ENCODE assay signal across 15 cellular contexts in genomic region chr20:39813190-39813829, GRCh38.
"Had no signal": no experiment of that assay in that cellular context is flagged by ENCODE, and none has a peak within 500 bp of the region (broad histone marks: within the 10 kb centered on the region; RNA-seq: fewer than 3 reads in every experiment).

No MANE protein-coding gene starts in this region.

- DNase-seq: activated CD4-positive, alpha-beta T cell treated with anti-CD3 and anti-CD28 coated beads for 36 hours; activated CD8-positive, alpha-beta memory T cell treated with anti-CD3 and anti-CD28 coated beads, Interleukin-2, amount 50 U/mL, for 48 hours; activated CD8-positive, alpha-beta T cell treated with anti-CD3 and anti-CD28 coated beads for 36 hours; activated naive CD4-positive, alpha-beta T cell treated with anti-CD3 and anti-CD28 coated beads for 36 hours; glutamatergic neuron; left colon; naive thymus-derived CD4-positive, alpha-beta T cell; tibial artery had no signal

- H3K27me3 ChIP-seq: cardiac muscle cell, esophagus muscularis mucosa, right atrium auricular region, tibial artery, vagina had no signal

- H3K4me1 ChIP-seq: esophagus muscularis mucosa, right atrium auricular region, tibial artery, vagina had no signal

- H3K36me3 Mint-ChIP-seq: naive thymus-derived CD4-positive, alpha-beta T cell had no signal

- H3K27ac ChIP-seq: cardiac muscle cell, esophagus muscularis mucosa, right atrium auricular region, tibial artery, vagina, VCaP had no signal

- H3K4me1 Mint-ChIP-seq: activated CD4-positive, alpha-beta T cell treated with anti-CD3 and anti-CD28 coated beads for 36 hours; naive thymus-derived CD4-positive, alpha-beta T cell had no signal

- ATAC-seq: activated CD4-positive, alpha-beta T cell treated with anti-CD3 and anti-CD28 coated beads for 36 hours; activated CD8-positive, alpha-beta T cell treated with anti-CD3 and anti-CD28 coated beads for 36 hours; left colon; naive thymus-derived CD4-positive, alpha-beta T cell had no signal

- H3K27ac Mint-ChIP-seq: activated CD4-positive, alpha-beta T cell treated with anti-CD3 and anti-CD28 coated beads for 36 hours; activated CD8-positive, alpha-beta T cell treated with anti-CD3 and anti-CD28 coated beads for 36 hours; activated naive CD4-positive, alpha-beta T cell treated with anti-CD3 and anti-CD28 coated beads for 36 hours; activated T-helper 1 cell treated with anti-CD3 and anti-CD28 coated beads, Interleukin-12 subunit alpha, Interleukin-12 subunit beta, Interleukin-2, Interleukin-4 antibody, amounts not matched to agents 30 ng/mL and 10 ng/mL and 1 ng/mL, durations not matched to agents 14 hours and 24 hours and 36 hours; naive thymus-derived CD4-positive, alpha-beta T cell had no signal

- H3K9me3 ChIP-seq: esophagus muscularis mucosa, right atrium auricular region, tibial artery, vagina had no signal

- H3K4me3 ChIP-seq: cardiac muscle cell, esophagus muscularis mucosa, right atrium auricular region, smooth muscle cell, tibial artery, vagina had no signal

- H3K4me3 Mint-ChIP-seq: activated CD4-positive, alpha-beta T cell treated with anti-CD3 and anti-CD28 coated beads for 36 hours; activated CD8-positive, alpha-beta T cell treated with anti-CD3 and anti-CD28 coated beads for 36 hours; activated naive CD4-positive, alpha-beta T cell treated with anti-CD3 and anti-CD28 coated beads for 36 hours; activated T-helper 1 cell treated with anti-CD3 and anti-CD28 coated beads, Interleukin-12 subunit alpha, Interleukin-12 subunit beta, Interleukin-2, Interleukin-4 antibody, amounts not matched to agents 30 ng/mL and 10 ng/mL and 1 ng/mL, durations not matched to agents 14 hours and 24 hours and 36 hours; naive thymus-derived CD4-positive, alpha-beta T cell had no signal

- H3K27me3 Mint-ChIP-seq: activated CD8-positive, alpha-beta T cell treated with anti-CD3 and anti-CD28 coated beads for 36 hours had no signal

- H3K9me3 Mint-ChIP-seq: activated CD8-positive, alpha-beta T cell treated with anti-CD3 and anti-CD28 coated beads for 36 hours; activated T-helper 1 cell treated with anti-CD3 and anti-CD28 coated beads, Interleukin-12 subunit alpha, Interleukin-12 subunit beta, Interleukin-2, Interleukin-4 antibody, amounts not matched to agents 30 ng/mL and 10 ng/mL and 1 ng/mL, durations not matched to agents 14 hours and 24 hours and 36 hours had no signal

- H3K36me3 ChIP-seq: cardiac muscle cell, esophagus muscularis mucosa, right atrium auricular region, tibial artery, vagina had no signal
